1 cellular context compared by ENCODE assay signal in genomic region chr10:49538381-49539319, GRCh38.
TF ChIP-seq lines count a peak whose summit lies in the region.

TSS of gene ERCC6 (minus strand) at chr10:49539121.

TF ChIP-seq in HepG2, 621 proteins besides CTCF, POLR2A, EP300 and RAD21 (continued from another document and continues in another):
- TF ChIP-seq, protein P1, sequence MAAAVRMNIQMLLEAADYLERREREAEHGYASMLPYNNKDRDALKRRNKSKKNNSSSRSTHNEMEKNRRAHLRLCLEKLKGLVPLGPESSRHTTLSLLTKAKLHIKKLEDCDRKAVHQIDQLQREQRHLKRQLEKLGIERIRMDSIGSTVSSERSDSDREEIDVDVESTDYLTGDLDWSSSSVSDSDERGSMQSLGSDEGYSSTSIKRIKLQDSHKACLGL (CRISPR knock-in tag; IDR thresholded peaks at IDR 0.05), result peak; percentile 80
- TF ChIP-seq MEIS2 (CRISPR knock-in tag; IDR thresholded peaks at IDR 0.05) (no peak), ZNF761 (CRISPR knock-in tag; conservative IDR thresholded peaks at IDR 0.05) (peak; percentile 31; the same call in 1 of the 2 replicates), SNAPC2 (CRISPR knock-in tag; IDR thresholded peaks at IDR 0.05) (peak; percentile 66; the same call in 1 of the 2 replicates), IRF9 (CRISPR knock-in tag; IDR thresholded peaks at IDR 0.05; ENCODE audit: borderline replicate concordance) (peak; percentile 42; the same call in 1 of the 2 replicates), ZHX1 (CRISPR knock-in tag; IDR thresholded peaks at IDR 0.05; ENCODE audit: low read depth) (no peak), RFX3 (CRISPR knock-in tag; IDR thresholded peaks at IDR 0.05) (no peak), ZC3H13 (CRISPR knock-in tag; IDR thresholded peaks at IDR 0.05) (0 out of 2 replicates have a peak, but pooled peaks have one; percentile 62), FOXP1 (IDR thresholded peaks at IDR 0.05) (no peak), FOXP1 (CRISPR knock-in tag; IDR thresholded peaks at IDR 0.05) (no peak), SIX1 (CRISPR knock-in tag; IDR thresholded peaks at IDR 0.05; ENCODE audit: borderline replicate concordance) (no peak), ZNF713 (CRISPR knock-in tag; IDR thresholded peaks at IDR 0.05) (0 out of 2 replicates have a peak, but pooled peaks have one; percentile 30), KLF12 (CRISPR knock-in tag; IDR thresholded peaks at IDR 0.05; ENCODE audit: borderline replicate concordance) (peak; percentile 73; the same call in 1 of the 2 replicates), ZNF605 (CRISPR knock-in tag; IDR thresholded peaks at IDR 0.05) (peak; percentile 60), ZNF510 (CRISPR knock-in tag; IDR thresholded peaks at IDR 0.05; ENCODE audit: low read depth) (peak; percentile 57; the same call in 1 of the 2 replicates), GATAD1 (CRISPR knock-in tag; IDR thresholded peaks at IDR 0.05) (peak; percentile 77), POLR2G (IDR thresholded peaks at IDR 0.05; ENCODE audit: low read depth, low read length) (peak; percentile 91), HMGXB4 (CRISPR knock-in tag; IDR thresholded peaks at IDR 0.05; ENCODE audit: borderline replicate concordance in 1 of 2, low read depth in 1 of 2) (peak; percentile 70 to 74; a peak in 3 of 4 replicates), ATF7 (IDR thresholded peaks at IDR 0.05) (no peak), ATF7 (CRISPR knock-in tag; IDR thresholded peaks at IDR 0.05) (no peak; the same call in 1 of the 2 replicates), ZNF354B (CRISPR knock-in tag; IDR thresholded peaks at IDR 0.05) (no peak), HHEX (CRISPR knock-in tag; IDR thresholded peaks at IDR 0.05) (no peak), TBL1XR1 (IDR thresholded peaks at IDR 0.05; ENCODE audit: borderline replicate concordance, low read length, partially characterized antibody) (no peak), ZNF883 (CRISPR knock-in tag; IDR thresholded peaks at IDR 0.05; ENCODE audit: not compliant biosample characterization) (peak; percentile 63), PHF21A (CRISPR knock-in tag; IDR thresholded peaks at IDR 0.05) (no peak), EHMT2 (IDR thresholded peaks at IDR 0.05; ENCODE audit: borderline replicate concordance, low read depth, low read length) (no peak), DNMT3B (CRISPR knock-in tag; conservative IDR thresholded peaks at IDR 0.05) (0 out of 2 replicates have a peak, but pooled peaks have one; percentile 15), RARA (CRISPR knock-in tag; IDR thresholded peaks at IDR 0.05) (peak; percentile 22; the same call in 1 of the 2 replicates), SMAD3 (CRISPR knock-in tag; IDR thresholded peaks at IDR 0.05) (no peak; the same call in 1 of the 2 replicates), ZNF121 (CRISPR knock-in tag; IDR thresholded peaks at IDR 0.05) (0 out of 2 replicates have a peak, but pooled peaks have one; percentile 13), WIZ (CRISPR knock-in tag; IDR thresholded peaks at IDR 0.05) (peak; percentile 75), HOXD1 (CRISPR knock-in tag; IDR thresholded peaks at IDR 0.05) (0 out of 2 replicates have a peak, but pooled peaks have one; percentile 24), AGO1 (IDR thresholded peaks at IDR 0.05; ENCODE audit: low read depth, low read length, poor library complexity, severe bottlenecking) (no peak), ZNF430 (CRISPR knock-in tag; IDR thresholded peaks at IDR 0.05) (peak; percentile 92), E2F1 (CRISPR knock-in tag; IDR thresholded peaks at IDR 0.05) (no peak; the same call in 1 of the 2 replicates), RBFOX2 (IDR thresholded peaks at IDR 0.05; ENCODE audit: low read depth, low read length) (peak; percentile 95), KDM5B (CRISPR knock-in tag; IDR thresholded peaks at IDR 0.05; ENCODE audit: borderline replicate concordance) (peak; percentile 90), XRCC5 (optimal IDR thresholded peaks at IDR 0.05; ENCODE audit: low read length) (no peak), SUZ12 (IDR thresholded peaks at IDR 0.05; ENCODE audit: low read depth, low read length) (no peak), TARDBP (CRISPR knock-in tag; IDR thresholded peaks at IDR 0.05) (peak; percentile 41), ZNF773 (CRISPR knock-in tag; IDR thresholded peaks at IDR 0.05; ENCODE audit: borderline replicate concordance) (no peak; the same call in 1 of the 2 replicates), GFI1 (CRISPR knock-in tag; IDR thresholded peaks at IDR 0.05; ENCODE audit: borderline replicate concordance) (peak; percentile 41; the same call in 1 of the 2 replicates), TGIF2 (CRISPR knock-in tag; IDR thresholded peaks at IDR 0.05) (peak; percentile 70; the same call in 1 of the 2 replicates), ZFP91 (CRISPR knock-in tag; IDR thresholded peaks at IDR 0.05; ENCODE audit: borderline replicate concordance) (peak; percentile 83), ZNF616 (CRISPR knock-in tag; IDR thresholded peaks at IDR 0.05; ENCODE audit: low read depth) (0 out of 2 replicates have a peak, but pooled peaks have one; percentile 70), NCOR1 (IDR thresholded peaks at IDR 0.05; ENCODE audit: borderline replicate concordance, low read length) (no peak)
- TF ChIP-seq, protein P2, sequence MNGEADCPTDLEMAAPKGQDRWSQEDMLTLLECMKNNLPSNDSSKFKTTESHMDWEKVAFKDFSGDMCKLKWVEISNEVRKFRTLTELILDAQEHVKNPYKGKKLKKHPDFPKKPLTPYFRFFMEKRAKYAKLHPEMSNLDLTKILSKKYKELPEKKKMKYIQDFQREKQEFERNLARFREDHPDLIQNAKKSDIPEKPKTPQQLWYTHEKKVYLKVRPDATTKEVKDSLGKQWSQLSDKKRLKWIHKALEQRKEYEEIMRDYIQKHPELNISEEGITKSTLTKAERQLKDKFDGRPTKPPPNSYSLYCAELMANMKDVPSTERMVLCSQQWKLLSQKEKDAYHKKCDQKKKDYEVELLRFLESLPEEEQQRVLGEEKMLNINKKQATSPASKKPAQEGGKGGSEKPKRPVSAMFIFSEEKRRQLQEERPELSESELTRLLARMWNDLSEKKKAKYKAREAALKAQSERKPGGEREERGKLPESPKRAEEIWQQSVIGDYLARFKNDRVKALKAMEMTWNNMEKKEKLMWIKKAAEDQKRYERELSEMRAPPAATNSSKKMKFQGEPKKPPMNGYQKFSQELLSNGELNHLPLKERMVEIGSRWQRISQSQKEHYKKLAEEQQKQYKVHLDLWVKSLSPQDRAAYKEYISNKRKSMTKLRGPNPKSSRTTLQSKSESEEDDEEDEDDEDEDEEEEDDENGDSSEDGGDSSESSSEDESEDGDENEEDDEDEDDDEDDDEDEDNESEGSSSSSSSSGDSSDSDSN (CRISPR knock-in tag; IDR thresholded peaks at IDR 0.05), result peak; percentile 71
- TF ChIP-seq, protein P3, sequence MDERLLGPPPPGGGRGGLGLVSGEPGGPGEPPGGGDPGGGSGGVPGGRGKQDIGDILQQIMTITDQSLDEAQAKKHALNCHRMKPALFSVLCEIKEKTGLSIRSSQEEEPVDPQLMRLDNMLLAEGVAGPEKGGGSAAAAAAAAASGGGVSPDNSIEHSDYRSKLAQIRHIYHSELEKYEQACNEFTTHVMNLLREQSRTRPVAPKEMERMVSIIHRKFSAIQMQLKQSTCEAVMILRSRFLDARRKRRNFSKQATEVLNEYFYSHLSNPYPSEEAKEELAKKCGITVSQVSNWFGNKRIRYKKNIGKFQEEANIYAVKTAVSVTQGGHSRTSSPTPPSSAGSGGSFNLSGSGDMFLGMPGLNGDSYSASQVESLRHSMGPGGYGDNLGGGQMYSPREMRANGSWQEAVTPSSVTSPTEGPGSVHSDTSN (CRISPR knock-in tag; IDR thresholded peaks at IDR 0.05), result no peak
- TF ChIP-seq, protein P4, sequence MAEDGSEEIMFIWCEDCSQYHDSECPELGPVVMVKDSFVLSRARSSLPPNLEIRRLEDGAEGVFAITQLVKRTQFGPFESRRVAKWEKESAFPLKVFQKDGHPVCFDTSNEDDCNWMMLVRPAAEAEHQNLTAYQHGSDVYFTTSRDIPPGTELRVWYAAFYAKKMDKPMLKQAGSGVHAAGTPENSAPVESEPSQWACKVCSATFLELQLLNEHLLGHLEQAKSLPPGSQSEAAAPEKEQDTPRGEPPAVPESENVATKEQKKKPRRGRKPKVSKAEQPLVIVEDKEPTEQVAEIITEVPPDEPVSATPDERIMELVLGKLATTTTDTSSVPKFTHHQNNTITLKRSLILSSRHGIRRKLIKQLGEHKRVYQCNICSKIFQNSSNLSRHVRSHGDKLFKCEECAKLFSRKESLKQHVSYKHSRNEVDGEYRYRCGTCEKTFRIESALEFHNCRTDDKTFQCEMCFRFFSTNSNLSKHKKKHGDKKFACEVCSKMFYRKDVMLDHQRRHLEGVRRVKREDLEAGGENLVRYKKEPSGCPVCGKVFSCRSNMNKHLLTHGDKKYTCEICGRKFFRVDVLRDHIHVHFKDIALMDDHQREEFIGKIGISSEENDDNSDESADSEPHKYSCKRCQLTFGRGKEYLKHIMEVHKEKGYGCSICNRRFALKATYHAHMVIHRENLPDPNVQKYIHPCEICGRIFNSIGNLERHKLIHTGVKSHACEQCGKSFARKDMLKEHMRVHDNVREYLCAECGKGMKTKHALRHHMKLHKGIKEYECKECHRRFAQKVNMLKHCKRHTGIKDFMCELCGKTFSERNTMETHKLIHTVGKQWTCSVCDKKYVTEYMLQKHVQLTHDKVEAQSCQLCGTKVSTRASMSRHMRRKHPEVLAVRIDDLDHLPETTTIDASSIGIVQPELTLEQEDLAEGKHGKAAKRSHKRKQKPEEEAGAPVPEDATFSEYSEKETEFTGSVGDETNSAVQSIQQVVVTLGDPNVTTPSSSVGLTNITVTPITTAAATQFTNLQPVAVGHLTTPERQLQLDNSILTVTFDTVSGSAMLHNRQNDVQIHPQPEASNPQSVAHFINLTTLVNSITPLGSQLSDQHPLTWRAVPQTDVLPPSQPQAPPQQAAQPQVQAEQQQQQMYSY (CRISPR knock-in tag; IDR thresholded peaks at IDR 0.05), result peak; percentile 24; the same call in 1 of the 2 replicates
- TF ChIP-seq, protein P5, sequence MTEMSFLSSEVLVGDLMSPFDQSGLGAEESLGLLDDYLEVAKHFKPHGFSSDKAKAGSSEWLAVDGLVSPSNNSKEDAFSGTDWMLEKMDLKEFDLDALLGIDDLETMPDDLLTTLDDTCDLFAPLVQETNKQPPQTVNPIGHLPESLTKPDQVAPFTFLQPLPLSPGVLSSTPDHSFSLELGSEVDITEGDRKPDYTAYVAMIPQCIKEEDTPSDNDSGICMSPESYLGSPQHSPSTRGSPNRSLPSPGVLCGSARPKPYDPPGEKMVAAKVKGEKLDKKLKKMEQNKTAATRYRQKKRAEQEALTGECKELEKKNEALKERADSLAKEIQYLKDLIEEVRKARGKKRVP (CRISPR knock-in tag; IDR thresholded peaks at IDR 0.05), result 0 out of 4 replicates have a peak, but pooled peaks of 1 of the 2 experiments have one; percentile 40
